In the genomic region with DNA sequence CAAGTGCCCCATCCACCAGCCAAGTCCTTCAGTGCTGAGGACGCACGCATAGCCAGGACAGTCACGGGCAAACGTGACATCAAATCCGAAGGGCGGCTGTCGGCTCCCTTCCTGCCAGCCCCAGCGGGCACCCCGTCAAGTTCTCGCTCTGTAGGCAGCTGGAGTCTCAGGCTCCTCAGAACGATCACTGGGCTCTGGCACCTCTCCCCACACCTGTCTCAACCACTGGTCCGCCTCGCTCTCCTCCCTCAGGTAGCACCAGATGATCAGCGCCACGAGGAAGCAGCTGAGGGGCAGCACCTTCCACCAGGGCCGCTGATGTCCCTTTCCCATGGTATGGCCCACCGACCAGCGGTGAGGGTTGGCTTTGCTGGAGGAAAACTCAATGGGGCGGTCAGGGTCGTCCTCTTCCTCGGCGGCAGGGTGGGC, we compare ENCODE assay signal across 8 cellular contexts. TPM values are rescaled to one million over a fixed set of nuclear protein-coding genes. Genes with fewer than 3 reads are reported as not detected.
DNase-seq lines count a peak whose midpoint lies in the region; ATAC-seq and TF ChIP-seq lines count a peak whose summit lies in the region.

No MANE protein-coding gene starts in this region.

- peak overlapping the region; percentile 54 for H3K27ac ChIP-seq in RWPE2 (ENCODE audit: poor library complexity, severe bottlenecking)
- peak overlapping the region; percentile 90 to 98 (median 94) for H3K27ac ChIP-seq in esophagus squamous epithelium
- peak overlapping the region; percentile 90 for H3K27ac ChIP-seq in rectal smooth muscle tissue (ENCODE audit: low read depth, low read length)

- peak overlapping the region; percentile 72 to 96 (median 94) for H3K27ac Mint-ChIP-seq in CD14-positive monocyte

- TF ChIP-seq POLR2A in esophagus squamous epithelium (IDR thresholded peaks at IDR 0.05), result no peak

- WGBS in esophagus squamous epithelium, 2 donors, result 13% methylated on average over 3 of the region's 22 CpGs; no CpG with 5 or more reads in 1 of the 2 donors

- H3K27me3 ChIP-seq in RWPE2 (ENCODE audit: insufficient read depth, poor library complexity, severe bottlenecking) (no peaks in the 10 kb centered on the region), esophagus squamous epithelium (no peaks in the 10 kb centered on the region), rectal smooth muscle tissue (ENCODE audit: control insufficient read depth, insufficient read depth, low read length) (no peaks in the 10 kb centered on the region)

- H3K9me3 ChIP-seq in RWPE2 (ENCODE audit: severe bottlenecking), result peaks cover 4% of the 10 kb centered on the region
- no peaks in the 10 kb centered on the region for H3K9me3 ChIP-seq in esophagus squamous epithelium

- H3K27me3 Mint-ChIP-seq in CD14-positive monocyte (ENCODE audit: low read depth in 3 of 3), result no peaks in the 10 kb centered on the region

- ATAC-seq in GM21576 (IDR thresholded peaks at IDR 0.05; ENCODE audit: unreplicated experiment), result peak; percentile 6
- ATAC-seq in RWPE2 (ENCODE audit: low read depth), result peak; percentile 8; the same call in 2 of the 3 replicates

- peaks cover 2 to 5% of the 10 kb centered on the region in 2 donors for H3K36me3 Mint-ChIP-seq in CD14-positive monocyte

- peaks cover 4% of the 10 kb centered on the region for H3K4me1 ChIP-seq in RWPE2 (ENCODE audit: insufficient read depth, poor library complexity, severe bottlenecking)
- peaks cover 19 to 59% (median 23%) of the 10 kb centered on the region in 3 donors for H3K4me1 ChIP-seq in esophagus squamous epithelium
- H3K4me1 ChIP-seq in rectal smooth muscle tissue (ENCODE audit: control insufficient read depth, insufficient read depth, low read length), result peaks cover 7% of the 10 kb centered on the region

- peaks cover 20% of the 10 kb centered on the region for H3K4me1 Mint-ChIP-seq in CD14-positive monocyte

- H3K36me3 ChIP-seq in RWPE2 (ENCODE audit: low read depth) (peaks cover 5% of the 10 kb centered on the region; the same call in 1 of the 2 replicates), esophagus squamous epithelium (peaks cover 0 to 16% (median 0%) of the 10 kb centered on the region in 3 donors), rectal smooth muscle tissue (ENCODE audit: control insufficient read depth, insufficient read depth, low read length) (no peaks in the 10 kb centered on the region)

- peaks cover 0 to 5% (median 3%) of the 10 kb centered on the region in 7 donors for H3K9me3 Mint-ChIP-seq in CD14-positive monocyte

- H3K4me3 ChIP-seq in RWPE2 (ENCODE audit: severe bottlenecking), result peak overlapping the region; percentile 96
- H3K4me3 ChIP-seq in esophagus squamous epithelium, result peak overlapping the region; percentile 80 to 88 (median 84)
- H3K4me3 ChIP-seq in rectal smooth muscle tissue (ENCODE audit: low read length), result peak overlapping the region; percentile 96

- TF ChIP-seq CTCF in CD14-positive monocyte (IDR thresholded peaks at IDR 0.05), result no peak
- no peak for TF ChIP-seq CTCF in RWPE2 (IDR thresholded peaks at IDR 0.05; ENCODE audit: poor library complexity, severe bottlenecking)
- TF ChIP-seq CTCF in esophagus squamous epithelium (IDR thresholded peaks at IDR 0.05), result no peak

- intact Hi-C loops in CD14-positive monocyte (cut with micrococcal nuclease) (loop anchor here (1.0 to 10.0 kb wide), 6 partner anchors 53 to 365 kb away; a partner anchor contains a TSS), esophagus squamous epithelium (cut with DNase I) (no loop called here)

- peak overlapping the region; percentile 89 for H3K9ac ChIP-seq in rectal smooth muscle tissue (ENCODE audit: low read length)

- DNase-seq in CD14-positive monocyte (ENCODE audit: low spot score), result no peak
- no peak for DNase-seq in RWPE2 (ENCODE audit: low spot score)
- no peak for DNase-seq in esophagus squamous epithelium (lab: John Stamatoyannopoulos, UW)
- DNase-seq in EL, result no peak
- DNase-seq in OCI-M1 (lab: John Stamatoyannopoulos, UW), result no peak
- no peak for DNase-seq in NCI-H774 (lab: John Stamatoyannopoulos, UW)

- peak overlapping the region; percentile 86 to 93 for H3K4me3 Mint-ChIP-seq in CD14-positive monocyte

RNA-seq across cellular contexts. Expression of a gene that starts 0.4 kb away (rescaled TPM):
- 10 to 100 TPM; 35.3 to 48.8 TPM for polyA plus RNA-seq in CD14-positive monocyte
- 10 to 100 TPM; 14.7 to 22.6 (median 19.7) TPM for total RNA-seq in esophagus squamous epithelium

RNA-seq across cellular contexts. Expression of a gene that starts 5.6 kb away (rescaled TPM):
- 1 to 10 TPM; 1.2 to 2.2 TPM for polyA plus RNA-seq in CD14-positive monocyte
- 10 to 100 TPM in 2 of 4 donors, 1 to 10 TPM in 2; 5.9 to 17.2 (median 10.6) TPM for total RNA-seq in esophagus squamous epithelium

RNA-seq across cellular contexts. Expression of a gene that starts 10.8 kb away (rescaled TPM):
- not detected for polyA plus RNA-seq in CD14-positive monocyte
- total RNA-seq in esophagus squamous epithelium, result not detected

RNA-seq across cellular contexts. Expression of a gene that starts 24.2 kb away (rescaled TPM):
- not detected for polyA plus RNA-seq in CD14-positive monocyte
- total RNA-seq in esophagus squamous epithelium, result under 1 TPM in 1 of 4 donors, not detected in 3; 0.95 TPM

RNA-seq across cellular contexts. Expression of a gene that starts 54.7 kb away (rescaled TPM):
- polyA plus RNA-seq in CD14-positive monocyte, result 10 to 100 TPM; 37.4 to 56.5 TPM
- total RNA-seq in esophagus squamous epithelium, result 10 to 100 TPM; 21.5 to 41.2 (median 33.6) TPM
